Comparison of ENCODE assay signal across 15 cellular contexts in the genomic region with DNA sequence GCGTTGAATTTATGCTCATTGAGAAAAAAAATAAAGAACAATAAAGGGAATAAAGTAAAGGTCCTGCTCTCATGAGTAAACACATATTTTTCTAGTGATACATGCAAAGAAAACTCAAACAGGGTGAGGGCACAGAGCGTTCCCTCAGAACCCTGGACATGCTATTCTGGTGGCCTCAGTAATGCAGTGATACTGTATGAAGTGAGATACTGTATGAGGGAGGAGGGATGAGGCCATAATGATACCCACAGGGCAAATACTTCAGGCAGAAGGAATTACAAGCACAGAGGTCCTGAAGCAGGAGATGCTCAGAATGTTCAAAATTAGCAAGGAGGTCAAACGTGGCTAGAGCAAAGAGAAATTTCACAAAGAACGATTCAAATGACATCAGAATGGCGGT. TPM values are rescaled to one million over a fixed set of nuclear protein-coding genes. Genes with fewer than 3 reads are reported as not detected.
DNase-seq lines count a peak whose midpoint lies in the region; ATAC-seq and TF ChIP-seq lines count a peak whose summit lies in the region.
"Had no signal": no experiment of that assay in that cellular context is flagged by ENCODE, and none has a peak within 500 bp of the region (broad histone marks: within the 10 kb centered on the region; RNA-seq: fewer than 3 reads in every experiment).

No MANE protein-coding gene starts in this region.

- H2BK15ac ChIP-seq in H9 (ENCODE audit: low read depth, low read length) = no peak overlapping the region

- H3K9ac ChIP-seq in H9 (ENCODE audit: extremely low read depth, insufficient read length, low read length) (no peak overlapping the region), adipocyte (ENCODE audit: low read length) (peak overlapping the region; percentile 48)

- no peak overlapping the region for H3K4me3 Mint-ChIP-seq in H9
- H3K4me3 Mint-ChIP-seq: activated naive CD4-positive, alpha-beta T cell treated with anti-CD3 and anti-CD28 coated beads, Interleukin-2, amount 10 ng/mL, durations not matched to agents 7 days and 5 days; stimulated activated naive CD8-positive, alpha-beta T cell treated with anti-CD3 and anti-CD28 coated beads, Interleukin-15, Interleukin-2, amounts not matched to agents 100 ng/mL and 50 ng/mL, for 24 hours had no signal

- no peak overlapping the region for H2AFZ ChIP-seq in H9 (ENCODE audit: low read length)

- WGBS in H9 (ENCODE audit: extremely low coverage, insufficient read length, low lambda C conversion rate) = no CpG with 5 or more reads among the region's 5 CpGs
- WGBS in psoas muscle, 3 donors = 58 to 76% (median 62%) methylated on average over 5 of the region's 5 CpGs
- WGBS in prostate gland = 67% methylated on average over 5 of the region's 5 CpGs

- H3K4ac ChIP-seq in H9 (ENCODE audit: low read depth, low read length) = no peak overlapping the region

- H3K36me3 ChIP-seq in adipocyte (ENCODE audit: control insufficient read depth, insufficient read depth, low read length, severe bottlenecking) (peaks cover 9% of the 10 kb centered on the region), psoas muscle (ENCODE audit: insufficient read depth in 1 of 2, low read depth in 1 of 2) (peaks cover 0 to 21% of the 10 kb centered on the region in 2 donors), prostate gland (no peaks in the 10 kb centered on the region)

- H3K27ac Mint-ChIP-seq in H9 = no peak overlapping the region; a peak in 2 of 7 replicates
- H3K27ac Mint-ChIP-seq: activated naive CD4-positive, alpha-beta T cell treated with anti-CD3 and anti-CD28 coated beads, Interleukin-2, amount 10 ng/mL, durations not matched to agents 7 days and 5 days; stimulated activated naive CD8-positive, alpha-beta T cell treated with anti-CD3 and anti-CD28 coated beads, Interleukin-15, Interleukin-2, amounts not matched to agents 100 ng/mL and 50 ng/mL, for 24 hours had no signal

- H2BK20ac ChIP-seq in H9 (ENCODE audit: low read depth, low read length, poor library complexity, severe bottlenecking) = no peak overlapping the region

- intact Hi-C loops in psoas muscle (cut with DNase I) = no loop called here
- intact Hi-C loops in prostate gland (cut with DNase I) = no loop called here

- H2BK5ac ChIP-seq in H9 (ENCODE audit: insufficient read length, low read length) = peak overlapping the region; percentile 13

- H3T11ph ChIP-seq in H9 (ENCODE audit: low read length) = no peak overlapping the region

- H4K91ac ChIP-seq in H9 (ENCODE audit: insufficient read length, low read depth, low read length) = no peak overlapping the region

- no peak overlapping the region for H3K4me2 ChIP-seq in H9 (ENCODE audit: insufficient read depth, insufficient read length, low read length)

- H3K4me1 ChIP-seq in H9 (ENCODE audit: insufficient read depth, low read length) (no peaks in the 10 kb centered on the region), adipocyte (ENCODE audit: control insufficient read depth, insufficient read depth, low read length) (peaks cover 39% of the 10 kb centered on the region), psoas muscle (peaks cover 66% of the 10 kb centered on the region), prostate gland (replicated peaks) (no peaks in the 10 kb centered on the region)

- TF ChIP-seq POLR2A in prostate gland (IDR thresholded peaks at IDR 0.05) = no peak

- no peaks in the 10 kb centered on the region for H4K20me1 ChIP-seq in H9 (ENCODE audit: control insufficient read depth, insufficient read depth, insufficient read length)

- no peak overlapping the region for H4K8ac ChIP-seq in H9 (replicated peaks; ENCODE audit: insufficient read length, low read depth, low read length)

- DNase-seq in H9 (no peak), adipocyte (ENCODE audit: low read depth) (peak; percentile 89), fibroblast of peridontal ligament (ENCODE audit: extremely low read depth) (peak; percentile 30), psoas muscle (no peak), prostate gland (ENCODE audit: low spot score) (no peak), NCI-H2196 treated with DMSO at 0.1 percent for 48 hours (lab: John Stamatoyannopoulos, UW; ENCODE audit: unreplicated experiment) (no peak), NCI-H1092 (lab: John Stamatoyannopoulos, UW) (no peak)
- DNase-seq in stimulated activated CD4-positive, alpha-beta T cell treated with anti-CD3 and anti-CD28 coated beads, Interleukin-1b, Interleukin-23, amount 100 ng/mL, for 48 hours = no peak
- DNase-seq: activated naive CD4-positive, alpha-beta T cell treated with anti-CD3 and anti-CD28 coated beads, Interleukin-2, amount 10 ng/mL, durations not matched to agents 7 days and 5 days; GOT3; NCI-H2107; NK-92 treated with Interleukin-12 subunit alpha and Interleukin-12 subunit beta, amount 100 ng/mL, for 24 hours; retina had no signal

- no peak overlapping the region for H3K27ac ChIP-seq in H9 (ENCODE audit: insufficient read length, low read depth, low read length)
- peak overlapping the region; percentile 63 for H3K27ac ChIP-seq in psoas muscle
- no peak overlapping the region for H3K27ac ChIP-seq in prostate gland

- peaks cover 8 to 9% of the 10 kb centered on the region in 2 experiments for H3K9me3 Mint-ChIP-seq in H9
- H3K9me3 Mint-ChIP-seq: stimulated activated naive CD8-positive, alpha-beta T cell treated with anti-CD3 and anti-CD28 coated beads, Interleukin-15, Interleukin-2, amounts not matched to agents 100 ng/mL and 50 ng/mL, for 24 hours had no signal

- H3K79me2 ChIP-seq in H9 (ENCODE audit: insufficient read depth, low read length) = 0 out of 2 replicates have a peak, but pooled peaks cover 2% of the 10 kb centered on the region

- no peak overlapping the region for H3K23ac ChIP-seq in H9 (ENCODE audit: insufficient read length, low read depth, low read length)

- TF ChIP-seq CTCF in H9 (conservative IDR thresholded peaks at IDR 0.05) (no peak), psoas muscle (IDR thresholded peaks at IDR 0.05) (no peak), prostate gland (IDR thresholded peaks at IDR 0.05) (no peak)

- peak; percentile 39 to 85 (median 82) for ATAC-seq in psoas muscle

- H3K23me2 ChIP-seq in H9 (ENCODE audit: insufficient read length, low read depth, low read length, poor library complexity, severe bottlenecking) = no peaks in the 10 kb centered on the region

- peaks cover 34 to 55% (median 52%) of the 10 kb centered on the region in 3 experiments for H3K36me3 Mint-ChIP-seq in H9 (ENCODE audit: insufficient read depth in 1 of 3, low read depth in 3 of 3)

- no peak overlapping the region for H2BK12ac ChIP-seq in H9 (ENCODE audit: insufficient read length, low read depth, low read length)

- H3K4me3 ChIP-seq in adipocyte (ENCODE audit: low read length) (no peak overlapping the region), psoas muscle (no peak overlapping the region), prostate gland (no peak overlapping the region)

- no peaks in the 10 kb centered on the region for H3K27me3 ChIP-seq in H9 (ENCODE audit: insufficient read depth, low read length)
- H3K27me3 ChIP-seq in adipocyte (replicated peaks; ENCODE audit: control insufficient read depth, insufficient read depth, low read length) = no peaks in the 10 kb centered on the region
- no peaks in the 10 kb centered on the region for H3K27me3 ChIP-seq in psoas muscle (ENCODE audit: insufficient read depth in 3 of 3, low read length in 2 of 3)
- no peaks in the 10 kb centered on the region for H3K27me3 ChIP-seq in prostate gland (replicated peaks; ENCODE audit: insufficient read depth)

- H2BK120ac ChIP-seq in H9 (ENCODE audit: low read depth, low read length, poor library complexity, severe bottlenecking) = no peak overlapping the region

- H3K56ac ChIP-seq in H9 (ENCODE audit: insufficient read length, low read depth, low read length) = no peak overlapping the region

- no peaks in the 10 kb centered on the region for H3K27me3 Mint-ChIP-seq in H9 (ENCODE audit: low read depth)
- H3K27me3 Mint-ChIP-seq: activated naive CD4-positive, alpha-beta T cell treated with anti-CD3 and anti-CD28 coated beads, Interleukin-2, amount 10 ng/mL, durations not matched to agents 7 days and 5 days; stimulated activated naive CD8-positive, alpha-beta T cell treated with anti-CD3 and anti-CD28 coated beads, Interleukin-15, Interleukin-2, amounts not matched to agents 100 ng/mL and 50 ng/mL, for 24 hours had no signal

- no peak overlapping the region for H3K14ac ChIP-seq in H9 (ENCODE audit: insufficient read depth, low read length)

- H3K79me1 ChIP-seq in H9 (ENCODE audit: insufficient read depth, low read depth, low read length, poor library complexity, severe bottlenecking) = no peaks in the 10 kb centered on the region

- H4K5ac ChIP-seq in H9 (ENCODE audit: insufficient read length, low read depth, low read length) = no peak overlapping the region

- peaks cover 4 to 6% of the 10 kb centered on the region in 2 experiments; a peak in 1 of 4 replicates for H3K4me1 Mint-ChIP-seq in H9
- H3K4me1 Mint-ChIP-seq: activated naive CD4-positive, alpha-beta T cell treated with anti-CD3 and anti-CD28 coated beads, Interleukin-2, amount 10 ng/mL, durations not matched to agents 7 days and 5 days had no signal

- no peaks in the 10 kb centered on the region for H3K9me3 ChIP-seq in H9 (ENCODE audit: control insufficient read depth, low read depth, low read length)
- H3K9me3 ChIP-seq in adipocyte (ENCODE audit: control insufficient read depth, low read length) = peaks cover 6% of the 10 kb centered on the region
- peaks cover 4% of the 10 kb centered on the region for H3K9me3 ChIP-seq in psoas muscle
- H3K9me3 ChIP-seq in prostate gland = no peaks in the 10 kb centered on the region

- no peak overlapping the region for H2AK5ac ChIP-seq in H9 (ENCODE audit: insufficient read length, low read length)

- no peak overlapping the region for H3K18ac ChIP-seq in H9 (ENCODE audit: insufficient read length, low read depth, low read length)

RNA-seq across cellular contexts. Expression of gene RNU4ATAC, which starts 28.4 kb away (rescaled TPM):
- total RNA-seq in H9 (2021) (not detected in 2 replicates), psoas muscle (not detected), prostate gland (not detected)
- polyA plus RNA-seq in psoas muscle = not detected
- total RNA-seq: G401 had no signal

Comparison
In these comparisons a context has a peak if more than half of its experiments do, and no peak if none do; other contexts are left out.
1. DNase-seq: peak in adipocyte (single experiment) and fibroblast of peridontal ligament (single experiment); none in H9 (single experiment), psoas muscle (0 of 2), prostate gland (single experiment), stimulated activated CD4-positive, alpha-beta T cell treated with anti-CD3 and anti-CD28 coated beads, Interleukin-1b, Interleukin-23, amount 100 ng/mL, for 48 hours (single experiment), NCI-H2196 treated with DMSO at 0.1 percent for 48 hours (single experiment) and NCI-H1092 (single experiment).